Comparison of ENCODE assay signal across 22 cellular contexts in genomic region chr10:76124230-76124629, GRCh38.
"Had no signal": no experiment of that assay in that cellular context is flagged by ENCODE, and none has a peak within 500 bp of the region (broad histone marks: within the 10 kb centered on the region; RNA-seq: fewer than 3 reads in every experiment).

No MANE protein-coding gene starts in this region.

- H3K27ac ChIP-seq: SJCRH30, WERI-Rb-1 had no signal

- H3K4me3 ChIP-seq: MG63, SJCRH30 had no signal

- H3K36me3 ChIP-seq: MG63, SJCRH30, WERI-Rb-1 had no signal

- DNase-seq: activated CD4-positive, alpha-beta T cell treated with anti-CD3 and anti-CD28 coated beads for 36 hours; activated CD4-positive, alpha-beta T cell treated with anti-CD3 and anti-CD28 coated beads, Interleukin-2, amount 50 U/mL, for 1 hour; activated CD8-positive, alpha-beta memory T cell treated with anti-CD3 and anti-CD28 coated beads, Interleukin-2, amount 50 U/mL, for 4 hours; activated CD8-positive, alpha-beta T cell treated with anti-CD3 and anti-CD28 coated beads for 36 hours; activated gamma-delta T cell treated with Interleukin-2 at 50 U/mL for 16 hours; activated naive CD4-positive, alpha-beta T cell treated with anti-CD3 and anti-CD28 coated beads, Interleukin-2, amount 10 ng/mL, durations not matched to agents 7 days and 5 days; activated naive CD8-positive, alpha-beta T cell treated with anti-CD3 and anti-CD28 coated beads for 36 hours; activated T-cell treated with anti-CD3 and anti-CD28 coated beads, Interleukin-2, amount 50 U/mL, for 72 hours; MG63; MV-4-11; NCI-H1092 treated with DMSO at 0.1 percent for 48 hours; NCI-H1417 treated with DMSO at 0.1 percent for 48 hours; NCI-H1694; NCI-H2029; NCI-H446; NCI-H748 treated with DMSO at 0.1 percent for 48 hours; Right ventricle myocardium superior; RPMI8226; SJCRH30; SK-N-SH; T-helper 1 cell; WERI-Rb-1 had no signal

- H3K27me3 ChIP-seq: MG63, SJCRH30 had no signal
